Comparison of ENCODE assay signal across 19 cellular contexts in the genomic region with DNA sequence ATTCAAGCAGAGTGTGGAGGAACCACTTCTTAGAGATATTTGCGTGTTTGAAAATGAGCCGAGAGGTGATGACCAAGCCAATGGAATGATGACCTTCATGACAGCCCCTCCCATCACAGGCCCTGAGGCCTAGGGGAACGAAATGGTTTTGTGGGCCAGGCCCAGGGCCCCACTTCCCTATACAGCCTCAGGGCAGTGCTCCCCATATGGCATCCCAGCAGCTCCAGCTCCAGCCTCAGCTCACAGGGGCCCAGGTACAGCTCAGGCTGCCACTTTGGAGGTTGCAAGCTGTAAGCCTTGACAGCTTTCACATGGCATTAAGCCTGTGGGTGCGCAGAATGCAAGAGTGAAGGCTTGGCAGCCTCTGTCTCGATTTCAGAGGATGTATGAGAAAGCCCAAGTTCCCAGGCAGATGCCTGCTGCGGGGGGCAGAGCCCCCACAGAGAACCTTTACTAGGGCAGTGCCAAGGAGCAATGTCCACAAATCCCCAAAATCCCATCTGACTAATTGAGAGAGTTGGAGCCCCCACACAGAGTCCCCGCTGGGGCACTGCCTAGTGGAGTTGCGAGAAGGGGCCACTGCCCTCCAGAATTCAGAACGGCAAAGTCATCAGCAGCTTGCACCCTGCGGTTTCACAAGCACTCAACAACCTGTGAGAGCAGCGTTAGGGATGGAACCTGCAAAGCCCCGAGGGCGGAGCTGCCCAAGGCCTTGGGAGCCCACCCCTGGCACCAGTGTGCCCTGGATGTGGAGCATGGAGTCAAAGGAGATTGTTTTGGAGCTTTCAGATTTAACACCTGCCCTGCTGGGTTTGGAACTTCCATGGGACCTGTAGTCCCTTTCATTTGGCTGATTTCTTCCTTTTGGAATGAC. TPM values are rescaled to one million over a fixed set of nuclear protein-coding genes. Genes with fewer than 3 reads are reported as not detected.
DNase-seq lines count a peak whose midpoint lies in the region; ATAC-seq, FAIRE-seq and TF ChIP-seq lines count a peak whose summit lies in the region.
"Had no signal": no experiment of that assay in that cellular context is flagged by ENCODE, and none has a peak within 500 bp of the region (broad histone marks: within the 10 kb centered on the region; RNA-seq: fewer than 3 reads in every experiment).

No MANE protein-coding gene starts in this region.

- H3K23ac ChIP-seq in neuronal stem cell (ENCODE audit: low read depth, low read length, poor library complexity): no peak overlapping the region

- peaks cover 33% of the 10 kb centered on the region for H3K4me1 ChIP-seq in HepG2 (ENCODE audit: insufficient read depth, low read length)
- H3K4me1 ChIP-seq in right lobe of liver: peaks cover 0 to 5% (median 0%) of the 10 kb centered on the region in 4 donors
- peaks cover 3% of the 10 kb centered on the region for H3K4me1 ChIP-seq in Panc1 (ENCODE audit: control insufficient read depth, insufficient read depth, low read length)
- H3K4me1 ChIP-seq in neuronal stem cell (ENCODE audit: control insufficient read depth in 2 of 2, insufficient read depth in 1 of 2, low read depth in 1 of 2, low read length in 2 of 2): peaks cover 0 to 7% of the 10 kb centered on the region in 2 donors
- H3K4me1 ChIP-seq: SJCRH30 had no signal

- H3K18ac ChIP-seq in neuronal stem cell (ENCODE audit: low read length): peak overlapping the region; percentile 74

- no peak overlapping the region for H3K4me3 ChIP-seq in HepG2 (replicated peaks in 1 of 3; ENCODE audit: insufficient read depth in 1 of 3, low read depth in 2 of 3, low read length in 3 of 3)
- H3K4me3 ChIP-seq in right lobe of liver: no peak overlapping the region
- no peak overlapping the region for H3K4me3 ChIP-seq in Panc1 (ENCODE audit: low read depth in 2 of 2, low read length in 2 of 2)
- no peak overlapping the region for H3K4me3 ChIP-seq in neuronal stem cell (ENCODE audit: low read length in 2 of 2)
- H3K4me3 ChIP-seq: GM23248, SJCRH30 had no signal

- H4K8ac ChIP-seq in neuronal stem cell (ENCODE audit: low read depth, low read length): no peak overlapping the region

- H3K14ac ChIP-seq in neuronal stem cell (ENCODE audit: low read length): peak overlapping the region; percentile 66

- FAIRE-seq in HepG2 (lab: Jason Lieb, UNC): no peak
- FAIRE-seq: GM12892 had no signal

- 67% methylated on average over 10 of the region's 13 CpGs for WGBS in HepG2 (ENCODE audit: low lambda C conversion rate)
- WGBS in right lobe of liver (ENCODE audit: insufficient coverage, low coverage, low lambda C conversion rate, missing lambda C conversion rate): 91% methylated on average over 3 of the region's 13 CpGs
- no CpG with 5 or more reads among the region's 13 CpGs for WGBS in neuronal stem cell (ENCODE audit: extremely low coverage in 2 of 2, insufficient read length in 2 of 2, insufficient replicate concordance in 1 of 2), 2 donors

- TF ChIP-seq EP300 in HepG2 (IDR thresholded peaks at IDR 0.05; ENCODE audit: low read depth in 2 of 2, low read length in 2 of 2) (no peak), HepG2 (CRISPR knock-in tag; IDR thresholded peaks at IDR 0.05; ENCODE audit: borderline replicate concordance) (no peak)

- H2AK5ac ChIP-seq in neuronal stem cell (ENCODE audit: low read depth, low read length): peak overlapping the region; percentile 91

- intact Hi-C loops in HepG2 (cut with micrococcal nuclease; ENCODE audit: unreplicated experiment): no loop called here
- intact Hi-C loops in right lobe of liver (cut with DNase I): no loop called here
- intact Hi-C loops in Panc1 (cut with micrococcal nuclease; ENCODE audit: unreplicated experiment): no loop called here

- H4K20me1 ChIP-seq in HepG2 (ENCODE audit: insufficient read depth, low read length): no peaks in the 10 kb centered on the region

- peak overlapping the region; percentile 43 for H2BK15ac ChIP-seq in neuronal stem cell (ENCODE audit: low read length)

- POLR2A ChIA-PET in HepG2 (lab: Yijun Ruan, JAX) (interaction anchor here (1.3 kb wide), 1 partner anchor 13 kb away, joined by 5 read pairs; no protein-coding TSS in a partner anchor), Panc1 (lab: Charles Lee) (interaction anchor here (0.7 kb wide), 2 partner anchors 10 to 427 kb away, joined by 7 read pairs; no protein-coding TSS in a partner anchor)

- peak overlapping the region; percentile 90 for H2BK5ac ChIP-seq in neuronal stem cell (ENCODE audit: low read length)

- peaks cover 2 to 38% of the 10 kb centered on the region in 2 experiments; a peak in 3 of 5 replicates for H3K27me3 ChIP-seq in HepG2 (ENCODE audit: control insufficient read depth in 1 of 2, insufficient read depth in 2 of 2, low read length in 2 of 2)
- no peaks in the 10 kb centered on the region for H3K27me3 ChIP-seq in right lobe of liver
- no peaks in the 10 kb centered on the region for H3K27me3 ChIP-seq in Panc1 (ENCODE audit: control insufficient read depth, insufficient read depth, low read length)
- no peaks in the 10 kb centered on the region for H3K27me3 ChIP-seq in neuronal stem cell (ENCODE audit: control insufficient read depth in 3 of 3, insufficient read depth in 3 of 3, low read depth in 1 of 3, low read length in 3 of 3)

- CTCF ChIA-PET in HepG2 (lab: Yijun Ruan, JAX; ENCODE audit: low intra/inter-chr PET ratio, low total read pairs): no interaction called here
- CTCF ChIA-PET in Panc1 (lab: Charles Lee): no interaction called here

- peaks cover 9% of the 10 kb centered on the region for H3K9me3 ChIP-seq in HepG2 (ENCODE audit: low read length)
- H3K9me3 ChIP-seq in right lobe of liver: no peaks in the 10 kb centered on the region
- 0 out of 2 replicates have a peak, but pooled peaks cover 3% of the 10 kb centered on the region for H3K9me3 ChIP-seq in Panc1 (ENCODE audit: control insufficient read depth, insufficient read depth, low read depth, low read length)
- H3K9me3 ChIP-seq in neuronal stem cell (replicated peaks in 1 of 2; ENCODE audit: control insufficient read depth in 2 of 2, insufficient read depth in 1 of 2, low read depth in 1 of 2, low read length in 2 of 2): peaks cover 8 to 19% of the 10 kb centered on the region in 2 donors

- no peak for TF ChIP-seq RAD21 in HepG2 (CRISPR knock-in tag; IDR thresholded peaks at IDR 0.05)

- no peaks in the 10 kb centered on the region for H3K79me2 ChIP-seq in HepG2 (ENCODE audit: insufficient read depth, low read length)

- TF ChIP-seq POLR2A in HepG2 (IDR thresholded peaks at IDR 0.05; ENCODE audit: insufficient read depth in 1 of 2, low read depth in 2 of 2, low read length in 2 of 2) (no peak), right lobe of liver (IDR thresholded peaks at IDR 0.05) (no peak)

- H3K79me1 ChIP-seq in neuronal stem cell (ENCODE audit: low read depth, low read length): no peaks in the 10 kb centered on the region

- H4K91ac ChIP-seq in neuronal stem cell (ENCODE audit: low read depth, low read length, poor library complexity): peak overlapping the region; percentile 53

- H2AFZ ChIP-seq in HepG2 (ENCODE audit: low read length) (no peak overlapping the region), neuronal stem cell (ENCODE audit: low read length) (no peak overlapping the region)
- H2AFZ ChIP-seq: GM23248 had no signal

- H3K36me3 ChIP-seq in HepG2 (replicated peaks in 1 of 2; ENCODE audit: control insufficient read depth in 1 of 2, insufficient read depth in 2 of 2, low read length in 2 of 2) (no peaks in the 10 kb centered on the region), right lobe of liver (no peaks in the 10 kb centered on the region), Panc1 (ENCODE audit: control insufficient read depth, insufficient read depth, low read length) (no peaks in the 10 kb centered on the region), neuronal stem cell (replicated peaks in 1 of 2; ENCODE audit: control insufficient read depth in 2 of 2, insufficient read depth in 2 of 2, low read length in 2 of 2) (no peaks in the 10 kb centered on the region)
- H3K36me3 ChIP-seq: SJCRH30 had no signal

- no peak overlapping the region for H2BK120ac ChIP-seq in neuronal stem cell (ENCODE audit: low read depth, low read length)

- no TSS peak for BruUV-seq in HepG2 (replicated peaks; lab: Mats Ljungman, UMichigan)
- no TSS peak for BruUV-seq in Panc1 (replicated peaks; lab: Mats Ljungman, UMichigan)

- H3K27ac ChIP-seq in HepG2 (ENCODE audit: extremely low read length, insufficient read depth, low read length) (no peak overlapping the region), right lobe of liver (no peak overlapping the region), Panc1 (ENCODE audit: low read length) (no peak overlapping the region), neuronal stem cell (replicated peaks; ENCODE audit: low read length) (no peak overlapping the region)
- H3K27ac ChIP-seq: C4-2B, GM23248, RWPE1, SJCRH30 had no signal

- H3K4me2 ChIP-seq in HepG2 (ENCODE audit: low read depth, low read length): no peak overlapping the region
- no peak overlapping the region for H3K4me2 ChIP-seq in neuronal stem cell (ENCODE audit: insufficient read depth, low read length, poor library complexity, severe bottlenecking)

- peak overlapping the region; percentile 75 for H2BK12ac ChIP-seq in neuronal stem cell (ENCODE audit: low read length)

- peak overlapping the region; percentile 61 for H3K4ac ChIP-seq in neuronal stem cell (ENCODE audit: low read length)

- DNase-seq in HepG2 (ENCODE audit: low spot score) (no peak), right lobe of liver (no peak), Panc1 (ENCODE audit: low read depth, low spot score) (no peak), neuronal stem cell (ENCODE audit: low spot score) (no peak), HPDE6-E6E7 (ENCODE audit: extremely low spot score) (no peak)
- no peak for DNase-seq in stimulated activated naive CD4-positive, alpha-beta T cell treated with Interleukin-2 at 50 U/mL for 16 hours (lab: John Stamatoyannopoulos, UW)
- DNase-seq: ACHN, DMS79, GM23248, NCI-H1417, NCI-H187 treated with DMSO at 0.1 percent for 48 hours, NCI-H2227 treated with DMSO at 0.1 percent for 48 hours, NCI-H524 treated with DMSO at 0.1 percent for 48 hours, PC-3, SJCRH30 had no signal

- H3K9ac ChIP-seq in HepG2 (ENCODE audit: insufficient read depth, low read depth, low read length) (no peak overlapping the region), neuronal stem cell (ENCODE audit: low read depth, low read length, poor library complexity) (peak overlapping the region; percentile 81)
- H3K9ac ChIP-seq: GM23248 had no signal

- in situ Hi-C loops in HepG2 (cut with HindIII; ENCODE audit: extremely low pct_ligation_motif_present, low pct_unique_long_range_greater_than_20kb): no loop called here
- in situ Hi-C loops in Panc1 (cut with HindIII; ENCODE audit: low pct_unique_long_range_greater_than_20kb, low sequenced_read_pairs): no loop called here

- ATAC-seq in HepG2: no peak; the same call in 2 of the 3 replicates
- no peak for ATAC-seq in right lobe of liver
- ATAC-seq in Panc1: 0 out of 2 replicates have a peak, but pooled peaks have one; percentile 23
- ATAC-seq in GM21825 (IDR thresholded peaks at IDR 0.05; ENCODE audit: unreplicated experiment): no peak
- ATAC-seq: PC-3 had no signal

- no peak for TF ChIP-seq CTCF in HepG2 (CRISPR knock-in tag; IDR thresholded peaks at IDR 0.05)
- no peak for TF ChIP-seq CTCF in right lobe of liver (IDR thresholded peaks at IDR 0.05)
- no peak for TF ChIP-seq CTCF in Panc1 (IDR thresholded peaks at IDR 0.05)

RNA-seq across cellular contexts. Expression of a gene that starts 21.2 kb away (rescaled TPM):
- total RNA-seq in HepG2 (2016; rRNA removed; fragmentation: Illumina TruSeq; extraction: Trizol): 24.2 and 24.6 TPM in 2 replicates
- total RNA-seq in HepG2 (2016; cell fraction: cytosol; rRNA removed; fragmentation: Illumina TruSeq; extraction: Trizol; ENCODE audit: low read depth): 5.9 and 6.6 TPM in 2 replicates
- total RNA-seq in HepG2 (2016; cell fraction: insoluble cytoplasmic fraction; rRNA removed; fragmentation: Illumina TruSeq; extraction: Trizol): 24.5 and 25.5 TPM in 2 replicates
- total RNA-seq in HepG2 (2016; cell fraction: membrane; rRNA removed; fragmentation: Illumina TruSeq; extraction: Trizol): 14.7 and 15.5 TPM in 2 replicates
- total RNA-seq in HepG2 (2016; cell fraction: nucleus; rRNA removed; fragmentation: Illumina TruSeq; extraction: Trizol): 12.8 and 13.9 TPM in 2 replicates
- 11.1 and 17.7 TPM in 2 replicates for polyA plus RNA-seq in HepG2 (2011; rRNA removed)
- polyA plus RNA-seq in HepG2 (2011; cell fraction: cytosol; rRNA removed): 14.2 and 21.6 TPM in 2 replicates
- polyA plus RNA-seq in HepG2 (2011; cell fraction: nucleus; rRNA removed): 31.7 and 32.3 TPM in 2 replicates
- 10.1 and 14.6 TPM in 2 replicates for polyA plus RNA-seq in HepG2 (2012)
- polyA plus RNA-seq in HepG2 (2016; cell fraction: cytosol; fragmentation: Illumina TruSeq; extraction: Trizol; ENCODE audit: low read depth): 8.4 and 9.7 TPM in 2 replicates
- polyA plus RNA-seq in HepG2 (2016; cell fraction: insoluble cytoplasmic fraction; fragmentation: Illumina TruSeq; extraction: Trizol; ENCODE audit: low read depth): 42.4 and 45.1 TPM in 2 replicates
- polyA plus RNA-seq in HepG2 (2016; cell fraction: membrane; fragmentation: Illumina TruSeq; extraction: Trizol; ENCODE audit: low read depth): 14.8 and 17.6 TPM in 2 replicates
- polyA plus RNA-seq in HepG2 (2016; cell fraction: nucleus; fragmentation: Illumina TruSeq; extraction: Trizol; ENCODE audit: insufficient read depth, low read depth): 34.7 and 37.8 TPM in 2 replicates
- polyA minus RNA-seq in HepG2 (2011; rRNA and poly(A)+ RNA removed; ENCODE audit: low replicate concordance): 6.7 and 18.8 TPM in 2 replicates
- polyA minus RNA-seq in HepG2 (2011; cell fraction: cytosol; rRNA and poly(A)+ RNA removed): 8.2 and 11.1 TPM in 2 replicates
- polyA minus RNA-seq in HepG2 (2011; cell fraction: nucleus; rRNA and poly(A)+ RNA removed): 20.0 and 22.4 TPM in 2 replicates
- 10 to 100 TPM; 13.4 to 27.8 (median 15.6) TPM for total RNA-seq in right lobe of liver
- total RNA-seq in Panc1 (2021; ENCODE audit: unreplicated experiment): 43.7 TPM
- 39.1 TPM for polyA plus RNA-seq in Panc1 (2012; ENCODE audit: insufficient read length)
- polyA plus RNA-seq in neuronal stem cell (2013, experiment 1 of 2): 14.3 TPM
- polyA plus RNA-seq in neuronal stem cell (2013, experiment 2 of 2): 13.1 TPM

RNA-seq across cellular contexts. Expression of a gene that starts 22.1 kb away (rescaled TPM):
- total RNA-seq in HepG2 (2016; rRNA removed; fragmentation: Illumina TruSeq; extraction: Trizol) (16.3 and 22.5 TPM in 2 replicates), right lobe of liver (100 to 1,000 TPM in 1 of 6 experiments, 10 to 100 TPM in 5; 46.6 to 139 (median 63.3) TPM), Panc1 (2021; ENCODE audit: unreplicated experiment) (125 TPM)
- 8.5 and 9.9 TPM in 2 replicates for total RNA-seq in HepG2 (2016; cell fraction: cytosol; rRNA removed; fragmentation: Illumina TruSeq; extraction: Trizol; ENCODE audit: low read depth)
- 15.1 and 19.9 TPM in 2 replicates for total RNA-seq in HepG2 (2016; cell fraction: insoluble cytoplasmic fraction; rRNA removed; fragmentation: Illumina TruSeq; extraction: Trizol)
- 11.6 and 11.8 TPM in 2 replicates for total RNA-seq in HepG2 (2016; cell fraction: membrane; rRNA removed; fragmentation: Illumina TruSeq; extraction: Trizol)
- 15.9 and 21.1 TPM in 2 replicates for total RNA-seq in HepG2 (2016; cell fraction: nucleus; rRNA removed; fragmentation: Illumina TruSeq; extraction: Trizol)
- polyA plus RNA-seq in HepG2 (2011; rRNA removed): 24.0 and 29.8 TPM in 2 replicates
- polyA plus RNA-seq in HepG2 (2011; cell fraction: cytosol; rRNA removed): 14.8 and 22.5 TPM in 2 replicates
- polyA plus RNA-seq in HepG2 (2011; cell fraction: nucleus; rRNA removed): 101 and 122 TPM in 2 replicates
- 34.4 and 34.9 TPM in 2 replicates for polyA plus RNA-seq in HepG2 (2012)
- polyA plus RNA-seq in HepG2 (2016; cell fraction: cytosol; fragmentation: Illumina TruSeq; extraction: Trizol; ENCODE audit: low read depth): 3.9 and 4.4 TPM in 2 replicates
- polyA plus RNA-seq in HepG2 (2016; cell fraction: insoluble cytoplasmic fraction; fragmentation: Illumina TruSeq; extraction: Trizol; ENCODE audit: low read depth): 14.7 and 22.4 TPM in 2 replicates
- 6.8 and 8.2 TPM in 2 replicates for polyA plus RNA-seq in HepG2 (2016; cell fraction: membrane; fragmentation: Illumina TruSeq; extraction: Trizol; ENCODE audit: low read depth)
- 38.9 and 40.0 TPM in 2 replicates for polyA plus RNA-seq in HepG2 (2016; cell fraction: nucleus; fragmentation: Illumina TruSeq; extraction: Trizol; ENCODE audit: insufficient read depth, low read depth)
- polyA minus RNA-seq in HepG2 (2011; rRNA and poly(A)+ RNA removed; ENCODE audit: low replicate concordance): 6.9 and 34.6 TPM in 2 replicates
- polyA minus RNA-seq in HepG2 (2011; cell fraction: cytosol; rRNA and poly(A)+ RNA removed): 19.5 and 20.5 TPM in 2 replicates
- polyA minus RNA-seq in HepG2 (2011; cell fraction: nucleus; rRNA and poly(A)+ RNA removed): 51.2 and 56.7 TPM in 2 replicates
- 117 TPM for polyA plus RNA-seq in Panc1 (2012; ENCODE audit: insufficient read length)
- 30.9 TPM for polyA plus RNA-seq in neuronal stem cell (2013, experiment 1 of 2)
- 31.6 TPM for polyA plus RNA-seq in neuronal stem cell (2013, experiment 2 of 2)
